ENCODE assay signal across 13 cellular contexts in the genomic region with DNA sequence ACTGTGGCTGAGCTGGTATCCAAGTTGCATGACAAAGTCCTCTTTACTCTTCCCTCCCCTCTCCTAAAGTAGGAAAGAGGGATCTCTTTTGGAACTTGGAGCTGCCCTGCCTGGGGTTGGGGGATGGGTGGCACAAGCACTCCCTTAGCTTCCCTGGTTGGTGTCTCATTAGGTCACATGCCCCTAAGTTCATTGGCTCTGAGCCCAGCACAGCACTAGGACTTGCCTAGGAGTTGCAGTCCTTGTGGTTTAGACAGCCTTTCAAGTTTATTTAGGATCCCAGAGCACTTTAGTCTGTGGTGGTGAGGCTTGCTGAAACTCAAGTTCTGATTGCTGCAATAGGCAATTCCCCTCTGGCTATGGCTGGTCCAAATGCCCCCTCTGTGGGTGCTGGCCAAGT.
"Had no signal": no experiment of that assay in that cellular context is flagged by ENCODE, and none has a peak within 500 bp of the region (broad histone marks: within the 10 kb centered on the region; RNA-seq: fewer than 3 reads in every experiment).

No MANE protein-coding gene starts in this region.

- ATAC-seq: activated CD4-positive, CD25-positive, alpha-beta regulatory T cell treated with anti-CD3 and anti-CD28 coated beads, Interleukin-2, amount 50 U/mL, for 24 hours; gastroesophageal sphincter; left colon; psoas muscle; sciatic nerve; upper lobe of right lung had no signal

- DNase-seq: activated CD4-positive, alpha-beta T cell treated with anti-CD3 and anti-CD28 coated beads, Interleukin-2, amount 50 U/mL, for 1 hour; activated CD8-positive, alpha-beta memory T cell treated with anti-CD3 and anti-CD28 coated beads for 24 hours; activated naive CD4-positive, alpha-beta T cell treated with Interleukin-2 at 50 U/mL for 16 hours; erythroblast; left colon; naive B cell; psoas muscle; stomach; testis; upper lobe of right lung had no signal
